In genomic region chr17:13350466-13350865, GRCh38 we compare ENCODE assay signal across 1 cellular context.
TF ChIP-seq lines count a peak whose summit lies in the region.

No MANE protein-coding gene starts in this region.

TF ChIP-seq in IMR-90, 13 proteins besides CTCF, POLR2A, EP300 and RAD21 (continued from another document):
- TF ChIP-seq NFE2L2 (IDR thresholded peaks at IDR 0.05; ENCODE audit: low read depth, low read length): no peak
TF ChIP-seq in IMR-90: peak in this region for 0.
